Comparison of ENCODE assay signal across 9 cellular contexts in genomic region chr3:148998715-148999413, GRCh38. TPM values are rescaled to one million over a fixed set of nuclear protein-coding genes. Genes with fewer than 3 reads are reported as not detected.
DNase-seq lines count a peak whose midpoint lies in the region; ATAC-seq, FAIRE-seq and TF ChIP-seq lines count a peak whose summit lies in the region.
"Had no signal": no experiment of that assay in that cellular context is flagged by ENCODE, and none has a peak within 500 bp of the region (broad histone marks: within the 10 kb centered on the region; RNA-seq: fewer than 3 reads in every experiment).

No MANE protein-coding gene starts in this region.

- no peaks in the 10 kb centered on the region for H3K27me3 Mint-ChIP-seq in T-cell

- H3K27ac Mint-ChIP-seq in T-cell: peak overlapping the region; percentile 89 to 91

- H3K4me1 Mint-ChIP-seq in T-cell: peaks cover 16 to 49% (median 37%) of the 10 kb centered on the region in 3 donors

- POLR2A ChIA-PET in T-cell (lab: Charles Lee): interaction anchor here in 1 of 2 donors (0.6 kb wide), 1 partner anchor 11 kb away, joined by 5 read pairs; no protein-coding TSS in a partner anchor

- no peaks in the 10 kb centered on the region for H3K9me3 Mint-ChIP-seq in T-cell

- no peak for DNase-seq in T-cell
- DNase-seq in lung (ENCODE audit: low spot score): no peak
- DNase-seq in erythroblast (lab: John Stamatoyannopoulos, UW): no peak
- DNase-seq in OCI-M2 (lab: John Stamatoyannopoulos, UW; ENCODE audit: unreplicated experiment): no peak
- DNase-seq in kidney: no peak

- TF ChIP-seq CTCF in lung (IDR thresholded peaks at IDR 0.05; ENCODE audit: control extremely low read depth, extremely low read depth): no peak
- no peak for TF ChIP-seq CTCF in kidney (IDR thresholded peaks at IDR 0.05; ENCODE audit: borderline replicate concordance, extremely low read depth, insufficient read depth)

- intact Hi-C loops in kidney (cut with DNase I): no loop called here

- peaks cover 42% of the 10 kb centered on the region for H3K36me3 Mint-ChIP-seq in T-cell

- H3K27me3 ChIP-seq in lung (ENCODE audit: control insufficient read depth, insufficient read depth): no peaks in the 10 kb centered on the region

- ATAC-seq in GM18498 (IDR thresholded peaks at IDR 0.05; ENCODE audit: unreplicated experiment): peak; percentile 50
- ATAC-seq in HG02610 (IDR thresholded peaks at IDR 0.05; ENCODE audit: unreplicated experiment): peak; percentile 35
- peak; percentile 58 to 77 (median 64) for ATAC-seq in T-cell (replicated peaks in 1 of 4)
- ATAC-seq in lung (ENCODE audit: insufficient read depth, low FRiP score): no peak
- no peak for ATAC-seq in HG03280 (IDR thresholded peaks at IDR 0.05; ENCODE audit: unreplicated experiment)

- CTCF ChIA-PET in T-cell (lab: Charles Lee): interaction anchor here in 1 of 2 donors (0.5 to 1.2 kb wide), 2 partner anchors 11 to 53 kb away, joined by 6 to 7 read pairs; no protein-coding TSS in a partner anchor

- peaks cover 1 to 9% of the 10 kb centered on the region in 2 donors for H3K4me1 ChIP-seq in lung (ENCODE audit: control insufficient read depth in 2 of 2, insufficient read depth in 2 of 2, low read length in 2 of 2)
- no peaks in the 10 kb centered on the region for H3K4me1 ChIP-seq in kidney (ENCODE audit: control insufficient read depth in 1 of 2, insufficient read depth in 1 of 2, low read depth in 1 of 2, low read length in 2 of 2)

- H3K27ac ChIP-seq in lung (ENCODE audit: low read depth in 1 of 2, low read length in 1 of 2): peak overlapping the region; percentile 31 to 54
- no peak overlapping the region for H3K27ac ChIP-seq in kidney (ENCODE audit: low read depth in 2 of 2, low read length in 2 of 2)
- H3K27ac ChIP-seq: SK-N-MC had no signal

- 20 to 32% methylated on average over 7 of the region's 7 CpGs for WGBS in lung, 2 donors

- peak overlapping the region in 1 of 3 donors; percentile 28 for H3K4me3 Mint-ChIP-seq in T-cell

- no peak for TF ChIP-seq POLR2A in erythroblast (IDR thresholded peaks at IDR 0.05; ENCODE audit: low read length)

- H3K9me3 ChIP-seq in lung (ENCODE audit: control insufficient read depth in 2 of 2, insufficient read depth in 1 of 2, low read length in 1 of 2) (no peaks in the 10 kb centered on the region), kidney (ENCODE audit: control insufficient read depth in 1 of 2, low read length in 2 of 2) (no peaks in the 10 kb centered on the region)

- FAIRE-seq in kidney (lab: Jason Lieb, UNC): no peak

- H3K9ac ChIP-seq in kidney (ENCODE audit: low read length in 2 of 2): no peak overlapping the region

- H3K36me3 ChIP-seq in lung (ENCODE audit: control insufficient read depth in 2 of 2, insufficient read depth in 2 of 2, low read length in 2 of 2): peaks cover 12 to 19% of the 10 kb centered on the region in 2 donors
- peaks cover 16 to 20% of the 10 kb centered on the region in 2 donors for H3K36me3 ChIP-seq in kidney (ENCODE audit: control insufficient read depth in 1 of 2, insufficient read depth in 2 of 2, low read length in 2 of 2)

- H3K4me3 ChIP-seq in lung: no peak overlapping the region
- H3K4me3 ChIP-seq in kidney (ENCODE audit: low read length in 2 of 2): no peak overlapping the region
- H3K4me3 ChIP-seq: SK-N-MC had no signal

RNA-seq across cellular contexts. Expression of gene GYG1, which starts 7.5 kb away (rescaled TPM):
- 10 to 100 TPM; 16.3 to 30.4 (median 25.7) TPM for total RNA-seq in T-cell
- 10 to 100 TPM; 41.8 to 78.7 TPM for total RNA-seq in lung
- 100 to 1,000 TPM in 1 of 2 donors, 10 to 100 TPM in 1; 23.2 to 115 TPM for polyA plus RNA-seq in lung
- 37.9 TPM for total RNA-seq in kidney
- 31.3 TPM for polyA plus RNA-seq in kidney (ENCODE audit: insufficient read depth, low read depth, low replicate concordance)

Comparison
In these comparisons a context has a peak if more than half of its experiments do, and no peak if none do; other contexts are left out.
1. ATAC-seq: peak in GM18498 (single experiment), HG02610 (single experiment) and T-cell (4 of 4); none in lung (single experiment) and HG03280 (single experiment).
2. H3K27ac ChIP-seq: peak in lung (2 of 2); none in kidney (0 of 2).